ENCODE assay signal across 26 cellular contexts in the genomic region with DNA sequence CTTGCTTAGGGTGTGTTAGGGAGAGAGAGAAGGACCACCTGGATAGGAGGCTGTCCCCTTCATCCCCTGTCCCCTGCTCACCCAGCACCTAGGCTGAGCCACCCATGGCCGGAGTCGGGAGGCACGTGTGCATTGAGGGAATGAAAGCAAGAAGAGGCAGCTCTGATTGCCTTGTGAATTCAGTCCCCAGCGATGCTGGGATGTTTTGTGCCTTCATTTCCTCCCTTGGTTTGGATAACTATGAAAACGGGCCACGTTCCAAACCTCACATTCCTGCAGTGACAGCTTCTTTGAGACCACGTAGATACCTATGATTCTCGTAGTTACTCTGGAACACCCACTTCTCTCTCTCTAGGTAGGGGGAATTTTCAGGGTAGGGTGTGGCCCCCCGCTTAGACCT.
DNase-seq lines count a peak whose midpoint lies in the region; ATAC-seq, FAIRE-seq and TF ChIP-seq lines count a peak whose summit lies in the region.
"Had no signal": no experiment of that assay in that cellular context is flagged by ENCODE, and none has a peak within 500 bp of the region (broad histone marks: within the 10 kb centered on the region; RNA-seq: fewer than 3 reads in every experiment).

No MANE protein-coding gene starts in this region.

- H3K79me2 ChIP-seq in HepG2 (ENCODE audit: insufficient read depth, low read length), result no peaks in the 10 kb centered on the region

- H3K36me3 ChIP-seq in HepG2 (replicated peaks in 1 of 2; ENCODE audit: control insufficient read depth in 1 of 2, insufficient read depth in 2 of 2, low read length in 2 of 2) (no peaks in the 10 kb centered on the region), right lobe of liver (no peaks in the 10 kb centered on the region), tibial artery (no peaks in the 10 kb centered on the region)
- no peaks in the 10 kb centered on the region for H3K36me3 ChIP-seq in CD8-positive, alpha-beta memory T cell (ENCODE audit: insufficient read depth, low read length)
- H3K36me3 ChIP-seq: esophagus squamous epithelium had no signal

- H3K27me3 Mint-ChIP-seq in activated T-helper 17 cell treated with anti-CD3 and anti-CD28 coated beads, Interleukin-2, amount 50 U/mL, for 72 hours, result peaks cover 3% of the 10 kb centered on the region
- H3K27me3 Mint-ChIP-seq in CD8-positive, alpha-beta memory T cell, result peaks cover 0 to 5% of the 10 kb centered on the region in 2 donors

- no peaks in the 10 kb centered on the region for H3K9me3 ChIP-seq in HepG2 (ENCODE audit: low read length)
- H3K9me3 ChIP-seq in right lobe of liver, result no peaks in the 10 kb centered on the region
- no peaks in the 10 kb centered on the region for H3K9me3 ChIP-seq in CD8-positive, alpha-beta memory T cell (ENCODE audit: low read length)
- H3K9me3 ChIP-seq in tibial artery, result no peaks in the 10 kb centered on the region
- H3K9me3 ChIP-seq: body of pancreas, esophagus squamous epithelium had no signal

- H3K4me1 Mint-ChIP-seq in activated T-helper 17 cell treated with anti-CD3 and anti-CD28 coated beads, Interleukin-2, amount 50 U/mL, for 72 hours, result no peaks in the 10 kb centered on the region
- peaks cover 3 to 11% (median 8%) of the 10 kb centered on the region in 3 donors for H3K4me1 Mint-ChIP-seq in CD8-positive, alpha-beta memory T cell

- H3K27ac ChIP-seq in HepG2 (ENCODE audit: extremely low read length, insufficient read depth, low read length), result no peak overlapping the region
- H3K27ac ChIP-seq in right lobe of liver, result peak overlapping the region in 1 of 3 donors; percentile 93
- no peak overlapping the region for H3K27ac ChIP-seq in CD8-positive, alpha-beta memory T cell (ENCODE audit: low read depth, low read length)
- no peak overlapping the region for H3K27ac ChIP-seq in tibial artery
- H3K27ac ChIP-seq: body of pancreas, esophagus squamous epithelium, HL-60 had no signal

- POLR2A ChIA-PET in HepG2 (lab: Yijun Ruan, JAX), result no interaction called here
- POLR2A ChIA-PET in CD8-positive, alpha-beta memory T cell (lab: Charles Lee), result no interaction called here

- CTCF ChIA-PET in HepG2 (lab: Yijun Ruan, JAX; ENCODE audit: low intra/inter-chr PET ratio, low total read pairs), result no interaction called here
- CTCF ChIA-PET in CD8-positive, alpha-beta memory T cell (lab: Charles Lee), result no interaction called here

- no peaks in the 10 kb centered on the region for H3K36me3 Mint-ChIP-seq in activated T-helper 17 cell treated with anti-CD3 and anti-CD28 coated beads, Interleukin-2, amount 50 U/mL, for 72 hours (ENCODE audit: low read depth)
- peaks cover 0 to 37% (median 8%) of the 10 kb centered on the region in 3 donors for H3K36me3 Mint-ChIP-seq in CD8-positive, alpha-beta memory T cell

- no peak for TF ChIP-seq RAD21 in HepG2 (CRISPR knock-in tag; IDR thresholded peaks at IDR 0.05)

- TF ChIP-seq CTCF in HepG2 (CRISPR knock-in tag; IDR thresholded peaks at IDR 0.05) (no peak), right lobe of liver (IDR thresholded peaks at IDR 0.05) (no peak), tibial artery (IDR thresholded peaks at IDR 0.05) (no peak)

- no peak overlapping the region for H3K4me3 Mint-ChIP-seq in activated T-helper 17 cell treated with anti-CD3 and anti-CD28 coated beads, Interleukin-2, amount 50 U/mL, for 72 hours
- H3K4me3 Mint-ChIP-seq in CD8-positive, alpha-beta memory T cell, result no peak overlapping the region
- H3K4me3 Mint-ChIP-seq: activated T-cell treated with anti-CD3 and anti-CD28 coated beads, Interleukin-2, amount 50 U/mL, for 72 hours; HFFc6; stimulated activated naive CD8-positive, alpha-beta T cell treated with anti-CD3 and anti-CD28 coated beads, Interleukin-15, amount 100 ng/mL, for 72 hours had no signal

- peaks cover 0 to 39% of the 10 kb centered on the region in 2 experiments; a peak in 3 of 5 replicates for H3K27me3 ChIP-seq in HepG2 (ENCODE audit: control insufficient read depth in 1 of 2, insufficient read depth in 2 of 2, low read length in 2 of 2)
- no peaks in the 10 kb centered on the region for H3K27me3 ChIP-seq in right lobe of liver
- no peaks in the 10 kb centered on the region for H3K27me3 ChIP-seq in CD8-positive, alpha-beta memory T cell (ENCODE audit: insufficient read depth, low read length, poor library complexity, severe bottlenecking)
- no peaks in the 10 kb centered on the region for H3K27me3 ChIP-seq in tibial artery
- H3K27me3 ChIP-seq: body of pancreas, esophagus squamous epithelium had no signal

- intact Hi-C loops in HepG2 (cut with micrococcal nuclease; ENCODE audit: unreplicated experiment), result no loop called here
- intact Hi-C loops in right lobe of liver (cut with DNase I), result no loop called here
- intact Hi-C loops in tibial artery (cut with DNase I; ENCODE audit: low total_unique reads), result no loop called here

- no peak overlapping the region for H3K4me3 ChIP-seq in HepG2 (replicated peaks in 1 of 3; ENCODE audit: insufficient read depth in 1 of 3, low read depth in 2 of 3, low read length in 3 of 3)
- H3K4me3 ChIP-seq in right lobe of liver, result no peak overlapping the region
- H3K4me3 ChIP-seq in CD8-positive, alpha-beta memory T cell (ENCODE audit: low read length), result no peak overlapping the region
- H3K4me3 ChIP-seq in tibial artery, result no peak overlapping the region
- H3K4me3 ChIP-seq: body of pancreas, esophagus squamous epithelium, GM12878 had no signal

- WGBS in HepG2 (ENCODE audit: low lambda C conversion rate), result 4% methylated on average over 7 of the region's 9 CpGs
- 52% methylated on average over 6 of the region's 9 CpGs for WGBS in right lobe of liver (ENCODE audit: insufficient coverage, low coverage, low lambda C conversion rate, missing lambda C conversion rate)

- TF ChIP-seq EP300 in HepG2 (IDR thresholded peaks at IDR 0.05; ENCODE audit: low read depth in 2 of 2, low read length in 2 of 2) (no peak), HepG2 (CRISPR knock-in tag; IDR thresholded peaks at IDR 0.05; ENCODE audit: borderline replicate concordance) (no peak)

- H3K27ac Mint-ChIP-seq in activated T-helper 17 cell treated with anti-CD3 and anti-CD28 coated beads, Interleukin-2, amount 50 U/mL, for 72 hours, result peak overlapping the region; percentile 21
- no peak overlapping the region for H3K27ac Mint-ChIP-seq in CD8-positive, alpha-beta memory T cell
- H3K27ac Mint-ChIP-seq: activated naive CD4-positive, alpha-beta T cell treated with anti-CD3 and anti-CD28 coated beads, Interleukin-2, amount 50 U/mL, for 72 hours; activated T-cell treated with anti-CD3 and anti-CD28 coated beads, Interleukin-2, amount 50 U/mL, for 72 hours; HFFc6 had no signal

- no TSS peak for BruUV-seq in HepG2 (replicated peaks; lab: Mats Ljungman, UMichigan)

- H3K9ac ChIP-seq in HepG2 (ENCODE audit: insufficient read depth, low read depth, low read length), result no peak overlapping the region

- no peak overlapping the region for H2AFZ ChIP-seq in HepG2 (ENCODE audit: low read length)

- H4K20me1 ChIP-seq in HepG2 (ENCODE audit: insufficient read depth, low read length), result no peaks in the 10 kb centered on the region

- H3K4me1 ChIP-seq in HepG2 (ENCODE audit: insufficient read depth, low read length) (no peaks in the 10 kb centered on the region), right lobe of liver (peaks cover 0 to 46% (median 9%) of the 10 kb centered on the region in 4 donors), tibial artery (peaks cover 0 to 33% (median 17%) of the 10 kb centered on the region in 4 donors)
- peaks cover 12% of the 10 kb centered on the region for H3K4me1 ChIP-seq in CD8-positive, alpha-beta memory T cell (ENCODE audit: insufficient read depth, low read length)

- H3K9me3 Mint-ChIP-seq in activated T-helper 17 cell treated with anti-CD3 and anti-CD28 coated beads, Interleukin-2, amount 50 U/mL, for 72 hours, result no peaks in the 10 kb centered on the region
- no peaks in the 10 kb centered on the region for H3K9me3 Mint-ChIP-seq in CD8-positive, alpha-beta memory T cell
- H3K9me3 Mint-ChIP-seq: activated naive CD4-positive, alpha-beta T cell treated with anti-CD3 and anti-CD28 coated beads, Interleukin-2, amount 50 U/mL, for 72 hours; activated T-cell treated with anti-CD3 and anti-CD28 coated beads, Interleukin-2, amount 50 U/mL, for 72 hours; HFFc6; stimulated activated naive CD8-positive, alpha-beta T cell treated with anti-CD3 and anti-CD28 coated beads, Interleukin-15, amount 100 ng/mL, for 72 hours had no signal

- DNase-seq in HepG2 (ENCODE audit: low spot score) (no peak), right lobe of liver (no peak), glomerular visceral epithelial cell (ENCODE audit: extremely low spot score) (peak; percentile 48), GM19240 (ENCODE audit: insufficient read length, low spot score) (no peak), tibial artery (no peak)
- DNase-seq in CD8-positive, alpha-beta memory T cell, result no peak
- DNase-seq: activated CD4-positive, alpha-beta T cell treated with anti-CD3 and anti-CD28 coated beads for 4 hours; activated T-cell treated with anti-CD3 and anti-CD28 coated beads, Interleukin-2, amount 50 U/mL, for 72 hours; body of pancreas; C1 segment of cervical spinal cord; esophagus squamous epithelium; GF-D8; HFFc6; left cardiac atrium; mesenchymal stem cell; NCI-H524; stimulated activated naive CD8-positive, alpha-beta T cell treated with anti-CD3 and anti-CD28 coated beads, Interleukin-15, amount 100 ng/mL, for 72 hours; T-helper 2 cell; trophoblast cell had no signal

- no peak for TF ChIP-seq POLR2A in HepG2 (IDR thresholded peaks at IDR 0.05; ENCODE audit: insufficient read depth in 1 of 2, low read depth in 2 of 2, low read length in 2 of 2)
- TF ChIP-seq POLR2A in right lobe of liver (IDR thresholded peaks at IDR 0.05), result no peak

- in situ Hi-C loops in HepG2 (cut with HindIII; ENCODE audit: extremely low pct_ligation_motif_present, low pct_unique_long_range_greater_than_20kb), result no loop called here

- FAIRE-seq in HepG2 (lab: Jason Lieb, UNC), result no peak
- FAIRE-seq: colon, GM12878, RCC 7860 had no signal

- no peak overlapping the region for H3K4me2 ChIP-seq in HepG2 (ENCODE audit: low read depth, low read length)

- ATAC-seq in HepG2 (no peak), right lobe of liver (no peak), HG03469 (IDR thresholded peaks at IDR 0.05; ENCODE audit: unreplicated experiment) (no peak)
- no peak for ATAC-seq in activated T-helper 17 cell treated with anti-CD3 and anti-CD28 coated beads, Interleukin-2, amount 50 U/mL, for 72 hours (replicated peaks)
- ATAC-seq: activated naive CD4-positive, alpha-beta T cell treated with anti-CD3 and anti-CD28 coated beads, Interleukin-2, amount 50 U/mL, for 72 hours; activated T-cell treated with anti-CD3 and anti-CD28 coated beads, Interleukin-2, amount 50 U/mL, for 72 hours; GM12878; stimulated activated naive CD8-positive, alpha-beta T cell treated with anti-CD3 and anti-CD28 coated beads, Interleukin-15, amount 100 ng/mL, for 72 hours had no signal

TF ChIP-seq in HepG2, 621 proteins besides CTCF, POLR2A, EP300 and RAD21 (continues in another document):
- TF ChIP-seq HNRNPUL1 (IDR thresholded peaks at IDR 0.05; ENCODE audit: low read depth, low read length), result no peak
